ENCODE assay signal across 14 cellular contexts in the genomic region with DNA sequence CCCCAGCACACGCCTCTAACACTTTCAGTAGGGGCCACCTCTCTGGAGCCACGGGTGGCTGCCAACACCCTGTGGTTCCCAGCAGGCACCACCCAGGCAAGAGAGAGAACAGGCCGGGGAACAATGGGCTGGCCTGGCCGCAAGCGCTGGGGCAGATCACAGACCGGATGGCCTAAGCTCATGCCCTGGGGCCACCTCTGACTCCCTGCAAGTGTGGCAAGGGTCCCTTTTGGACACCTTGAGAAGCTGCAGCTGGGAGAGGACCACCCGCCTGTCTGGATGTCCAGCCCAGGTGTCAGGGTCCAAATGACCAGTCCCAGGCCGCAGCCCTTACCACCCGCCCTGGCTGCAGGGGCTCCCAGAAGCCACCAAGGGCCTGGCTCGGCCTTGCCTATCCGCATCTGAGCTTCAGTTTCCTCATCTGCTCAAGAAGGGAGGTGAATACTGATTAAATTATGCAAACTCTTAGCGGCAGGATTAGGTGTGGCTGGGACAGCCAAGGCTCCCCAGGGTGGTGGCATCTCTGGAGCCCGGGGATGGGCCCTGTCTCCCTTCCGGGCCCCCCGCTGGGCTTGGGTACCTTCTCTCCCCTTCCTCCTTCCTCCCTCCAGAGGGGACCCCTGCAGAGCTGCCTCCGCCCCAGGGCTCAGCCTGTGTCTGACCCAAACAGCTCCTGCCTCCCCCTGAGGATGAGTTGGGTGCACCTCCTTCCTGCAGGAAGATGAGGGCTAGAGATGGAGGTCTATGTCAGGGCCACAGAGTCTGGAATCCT. TPM values are rescaled to one million over a fixed set of nuclear protein-coding genes. Genes with fewer than 3 reads are reported as not detected.
DNase-seq lines count a peak whose midpoint lies in the region; ATAC-seq and TF ChIP-seq lines count a peak whose summit lies in the region.
"Had no signal": no experiment of that assay in that cellular context is flagged by ENCODE, and none has a peak within 500 bp of the region (broad histone marks: within the 10 kb centered on the region; RNA-seq: fewer than 3 reads in every experiment).

No MANE protein-coding gene starts in this region.

- H3K27me3 Mint-ChIP-seq in MCF 10A (ENCODE audit: insufficient read depth, unreplicated experiment), result no peaks in the 10 kb centered on the region
- H3K27me3 Mint-ChIP-seq: activated T-helper 17 cell treated with anti-CD3 and anti-CD28 coated beads, Interleukin-2, amount 50 U/mL, for 72 hours; CD4-positive, CD25-positive, alpha-beta regulatory T cell had no signal

- DNase-seq in breast epithelium (ENCODE audit: low spot score in 2 of 2) (no peak), MCF 10A (ENCODE audit: unreplicated experiment) (no peak), esophagus squamous epithelium (lab: John Stamatoyannopoulos, UW) (no peak), upper lobe of right lung (no peak), A172 (ENCODE audit: low spot score) (no peak), ecto neural progenitor cell (ENCODE audit: low spot score) (no peak), HK-2 (ENCODE audit: unreplicated experiment) (no peak)
- DNase-seq: amygdala; CD4-positive, CD25-positive, alpha-beta regulatory T cell; NCI-H1105 had no signal

- H3K27me3 ChIP-seq in breast epithelium (no peaks in the 10 kb centered on the region), esophagus squamous epithelium (no peaks in the 10 kb centered on the region), neutrophil (no peaks in the 10 kb centered on the region), upper lobe of right lung (no peaks in the 10 kb centered on the region)

- no peaks in the 10 kb centered on the region for H3K36me3 Mint-ChIP-seq in MCF 10A (ENCODE audit: insufficient read depth, unreplicated experiment)
- H3K36me3 Mint-ChIP-seq: CD4-positive, CD25-positive, alpha-beta regulatory T cell had no signal

- ATAC-seq in upper lobe of right lung, result no peak
- ATAC-seq: activated T-helper 17 cell treated with anti-CD3 and anti-CD28 coated beads, Interleukin-2, amount 50 U/mL, for 72 hours had no signal

- TF ChIP-seq POLR2A in breast epithelium (IDR thresholded peaks at IDR 0.05) (no peak), esophagus squamous epithelium (IDR thresholded peaks at IDR 0.05) (no peak)

- H3K36me3 ChIP-seq in breast epithelium (no peaks in the 10 kb centered on the region), esophagus squamous epithelium (peaks cover 0 to 34% (median 4%) of the 10 kb centered on the region in 3 donors), neutrophil (peaks cover 48% of the 10 kb centered on the region), upper lobe of right lung (peaks cover 19% of the 10 kb centered on the region)

- no TSS peak for BruUV-seq in MCF 10A (replicated peaks; lab: Mats Ljungman, UMichigan)

- CTCF ChIA-PET in MCF 10A (lab: Yijun Ruan, JAX), result interaction anchor here (3.4 kb wide), 1 partner anchor 10 kb away, joined by 23 read pairs; no protein-coding TSS in a partner anchor

- peaks cover 9 to 25% of the 10 kb centered on the region in 2 donors for H3K4me1 ChIP-seq in breast epithelium
- peaks cover 8 to 77% (median 28%) of the 10 kb centered on the region in 3 donors for H3K4me1 ChIP-seq in esophagus squamous epithelium
- H3K4me1 ChIP-seq in neutrophil (ENCODE audit: control insufficient read depth in 1 of 2, insufficient read depth in 1 of 2, low read depth in 1 of 2, low read length in 1 of 2), result no peaks in the 10 kb centered on the region
- H3K4me1 ChIP-seq in upper lobe of right lung, result peaks cover 4% of the 10 kb centered on the region

- no peaks in the 10 kb centered on the region for H3K9me3 Mint-ChIP-seq in MCF 10A (ENCODE audit: unreplicated experiment)
- H3K9me3 Mint-ChIP-seq: activated T-helper 17 cell treated with anti-CD3 and anti-CD28 coated beads, Interleukin-2, amount 50 U/mL, for 72 hours; T-helper 1 cell treated with Interleukin-12 subunit alpha and Interleukin-12 subunit beta and Interleukin-4 antibody, amounts not matched to agents 30 μg/mL and 1 μg/mL, for 36 hours had no signal

- TF ChIP-seq CTCF in breast epithelium (IDR thresholded peaks at IDR 0.05), result no peak
- TF ChIP-seq CTCF in MCF 10A (IDR thresholded peaks at IDR 0.05; ENCODE audit: unreplicated experiment), result no peak
- TF ChIP-seq CTCF in esophagus squamous epithelium (IDR thresholded peaks at IDR 0.05), result no peak
- TF ChIP-seq CTCF in neutrophil (IDR thresholded peaks at IDR 0.05), result no peak
- no peak for TF ChIP-seq CTCF in upper lobe of right lung (IDR thresholded peaks at IDR 0.05)

- H3K27ac ChIP-seq in breast epithelium, result peak overlapping the region; percentile 70 to 80
- peak overlapping the region in 3 of 4 donors; percentile 13 to 64 (median 37) for H3K27ac ChIP-seq in esophagus squamous epithelium
- peak overlapping the region; percentile 33 for H3K27ac ChIP-seq in neutrophil
- peak overlapping the region; percentile 78 for H3K27ac ChIP-seq in upper lobe of right lung
- H3K27ac ChIP-seq: KMS-11 had no signal

- peaks cover under 1% of the 10 kb centered on the region for H3K4me1 Mint-ChIP-seq in MCF 10A (ENCODE audit: insufficient read depth, unreplicated experiment)
- H3K4me1 Mint-ChIP-seq: activated T-helper 17 cell treated with anti-CD3 and anti-CD28 coated beads, Interleukin-2, amount 50 U/mL, for 72 hours had no signal

- intact Hi-C loops in breast epithelium (cut with DNase I; ENCODE audit: low total_unique reads), result no loop called here
- intact Hi-C loops in MCF 10A (cut with micrococcal nuclease), result no loop called here
- intact Hi-C loops in esophagus squamous epithelium (cut with DNase I), result no loop called here
- intact Hi-C loops in upper lobe of right lung (cut with DNase I), result no loop called here

- no peak overlapping the region for H3K4me3 Mint-ChIP-seq in MCF 10A (ENCODE audit: unreplicated experiment)
- H3K4me3 Mint-ChIP-seq: activated T-helper 17 cell treated with anti-CD3 and anti-CD28 coated beads, Interleukin-2, amount 50 U/mL, for 72 hours; CD4-positive, CD25-positive, alpha-beta regulatory T cell; T-helper 1 cell treated with Interleukin-12 subunit alpha and Interleukin-12 subunit beta and Interleukin-4 antibody, amounts not matched to agents 30 μg/mL and 1 μg/mL, for 36 hours had no signal

- H3K9me3 ChIP-seq in breast epithelium (no peaks in the 10 kb centered on the region), esophagus squamous epithelium (no peaks in the 10 kb centered on the region), neutrophil (no peaks in the 10 kb centered on the region), upper lobe of right lung (no peaks in the 10 kb centered on the region)

- H3K27ac Mint-ChIP-seq in MCF 10A (ENCODE audit: low read depth, unreplicated experiment), result no peak overlapping the region
- H3K27ac Mint-ChIP-seq: activated T-helper 17 cell treated with anti-CD3 and anti-CD28 coated beads, Interleukin-2, amount 50 U/mL, for 72 hours; CD4-positive, CD25-positive, alpha-beta regulatory T cell; T-helper 1 cell treated with Interleukin-12 subunit alpha and Interleukin-12 subunit beta and Interleukin-4 antibody, amounts not matched to agents 30 μg/mL and 1 μg/mL, for 36 hours had no signal

- H3K4me3 ChIP-seq in breast epithelium (no peak overlapping the region), esophagus squamous epithelium (no peak overlapping the region), neutrophil (ENCODE audit: low read depth in 1 of 2, low read length in 1 of 2) (no peak overlapping the region), upper lobe of right lung (no peak overlapping the region)

- 50 to 79% methylated on average over 1 to 7 of the region's 16 CpGs for WGBS in esophagus squamous epithelium, 2 donors

- POLR2A ChIA-PET in MCF 10A (lab: Yijun Ruan, JAX), result interaction anchor here (1.1 kb wide), 1 partner anchor 15 kb away, joined by 4 read pairs; no protein-coding TSS in a partner anchor

RNA-seq across cellular contexts. Expression of gene SUSD2, which starts 0.8 kb away (rescaled TPM):
- total RNA-seq in breast epithelium (1 to 10 TPM in 2 of 3 donors, under 1 TPM in 1; 0.80 to 7.9 (median 5.6) TPM), MCF 10A (2022) (13.3 and 32.8 TPM in 2 replicates), esophagus squamous epithelium (1 to 10 TPM; 1.1 to 2.5 (median 1.6) TPM), upper lobe of right lung (277 TPM)
- total RNA-seq in A172 (2014; rRNA removed; shearing (Covaris generic)), result 1.1 and 2.6 TPM in 2 replicates
